Comparison of ENCODE assay signal across 17 cellular contexts in genomic region chr2:129896226-129897100, GRCh38.
"Had no signal": no experiment of that assay in that cellular context is flagged by ENCODE, and none has a peak within 500 bp of the region (broad histone marks: within the 10 kb centered on the region; RNA-seq: fewer than 3 reads in every experiment).

No MANE protein-coding gene starts in this region.

- H3K4me3 ChIP-seq: heart right ventricle, mucosa of descending colon, ovary, uterus had no signal

- H3K36me3 ChIP-seq: heart right ventricle, neutrophil, ovary, uterus had no signal

- H3K4me1 ChIP-seq: heart right ventricle, uterus had no signal

- DNase-seq: dermis blood vessel endothelial cell; effector CD4-positive, alpha-beta T cell; heart right ventricle; hypothalamus; mammary epithelial cell; mucosa of descending colon; naive thymus-derived CD8-positive, alpha-beta T cell; ovary; right cardiac atrium; small intestine; stimulated activated CD4-positive, alpha-beta T cell treated with anti-CD3 and anti-CD28 coated beads, Interleukin-2, amount 100 ng/mL, for 48 hours; stimulated activated naive CD4-positive, alpha-beta T cell treated with Interleukin-2 at 50 U/mL for 16 hours; uterus had no signal

- H3K27me3 ChIP-seq: neutrophil, ovary, uterus had no signal

- H3K9me3 ChIP-seq: mucosa of descending colon, neutrophil, ovary, uterus had no signal

- ATAC-seq: heart right ventricle; left lobe of liver; mucosa of descending colon; naive thymus-derived CD8-positive, alpha-beta T cell; right cardiac atrium had no signal

- H3K27ac ChIP-seq: heart right ventricle, neutrophil, ovary, uterus had no signal

- FAIRE-seq: frontal cortex, islet of Langerhans, small intestine had no signal
